ENCODE assay signal across 14 cellular contexts in genomic region chr11:64545605-64546004, GRCh38. TPM values are rescaled to one million over a fixed set of nuclear protein-coding genes. Genes with fewer than 3 reads are reported as not detected.
DNase-seq lines count a peak whose midpoint lies in the region; ATAC-seq and TF ChIP-seq lines count a peak whose summit lies in the region.
"Had no signal": no experiment of that assay in that cellular context is flagged by ENCODE, and none has a peak within 500 bp of the region (broad histone marks: within the 10 kb centered on the region; RNA-seq: fewer than 3 reads in every experiment).

No MANE protein-coding gene starts in this region.

- peaks cover 50% of the 10 kb centered on the region for H3K4me1 ChIP-seq in mammary epithelial cell (ENCODE audit: insufficient read depth, low read length)
- no peaks in the 10 kb centered on the region for H3K4me1 ChIP-seq in CD8-positive, alpha-beta memory T cell (ENCODE audit: insufficient read depth, low read length)
- H3K4me1 ChIP-seq: uterus had no signal

- dilution Hi-C loops in mammary epithelial cell (cut with HindIII; ENCODE audit: low sequenced_read_pairs): no loop called here

- intact Hi-C loops in mammary epithelial cell (cut with micrococcal nuclease): no loop called here

- POLR2A ChIA-PET in CD8-positive, alpha-beta memory T cell (lab: Charles Lee): no interaction called here

- H3K36me3 ChIP-seq in mammary epithelial cell (ENCODE audit: insufficient read depth, low read length): no peaks in the 10 kb centered on the region
- no peaks in the 10 kb centered on the region for H3K36me3 ChIP-seq in CD8-positive, alpha-beta memory T cell (ENCODE audit: insufficient read depth, low read length)
- H3K36me3 ChIP-seq: uterus had no signal

- BruUV-seq in mammary epithelial cell (replicated peaks; lab: Mats Ljungman, UMichigan): no TSS peak

- H3K4me2 ChIP-seq in mammary epithelial cell (ENCODE audit: insufficient read depth, low read depth, low read length): no peak overlapping the region

- H4K20me1 ChIP-seq in mammary epithelial cell (ENCODE audit: insufficient read depth, low read length): no peaks in the 10 kb centered on the region

- in situ Hi-C loops in mammary epithelial cell (cut with MboI; ENCODE audit: low sequenced_read_pairs in 2 of 2): no loop called here

- CTCF ChIA-PET in mammary epithelial cell (lab: Charles Lee; ENCODE audit: low non-redundant PET): no interaction called here
- CTCF ChIA-PET in CD8-positive, alpha-beta memory T cell (lab: Charles Lee): no interaction called here

- no peaks in the 10 kb centered on the region for H3K27me3 ChIP-seq in mammary epithelial cell (ENCODE audit: insufficient read depth, low read length)
- peaks cover 4% of the 10 kb centered on the region for H3K27me3 ChIP-seq in CD8-positive, alpha-beta memory T cell (ENCODE audit: insufficient read depth, low read length, poor library complexity, severe bottlenecking)
- H3K27me3 ChIP-seq: uterus had no signal

- TF ChIP-seq CTCF in mammary epithelial cell (conservative IDR thresholded peaks at IDR 0.05 in 1 of 2, IDR thresholded peaks at IDR 0.05 in 1 of 2; ENCODE audit: extremely low read depth in 1 of 2, insufficient read depth in 1 of 2, low read depth in 1 of 2, low read length in 2 of 2): no peak

- H3K36me3 Mint-ChIP-seq in CD8-positive, alpha-beta memory T cell: no peaks in the 10 kb centered on the region

- peaks cover 0 to 2% (median 0%) of the 10 kb centered on the region in 5 donors for H3K9me3 Mint-ChIP-seq in CD8-positive, alpha-beta memory T cell

- no peak for ATAC-seq in HG02610 (IDR thresholded peaks at IDR 0.05; ENCODE audit: unreplicated experiment)
- ATAC-seq: left ventricle myocardium superior had no signal

- no peaks in the 10 kb centered on the region for H3K79me2 ChIP-seq in mammary epithelial cell (ENCODE audit: insufficient read depth, low read length)

- no peak overlapping the region for H3K9ac ChIP-seq in mammary epithelial cell (ENCODE audit: insufficient read depth, low read length)

- no peak overlapping the region for H3K4me3 ChIP-seq in mammary epithelial cell (replicated peaks in 1 of 3; ENCODE audit: insufficient read depth in 1 of 3, low read depth in 2 of 3, low read length in 3 of 3)
- H3K4me3 ChIP-seq in CD8-positive, alpha-beta memory T cell (ENCODE audit: low read length): no peak overlapping the region
- H3K4me3 ChIP-seq: uterus had no signal

- DNase-seq in AG20443 (ENCODE audit: low spot score): peak; percentile 79
- peak; percentile 50 for DNase-seq in LHCN-M2 (ENCODE audit: low read depth)
- peak; percentile 75 for DNase-seq in mammary epithelial cell
- DNase-seq in kidney tubule cell (ENCODE audit: low spot score): peak; percentile 92
- no peak for DNase-seq in CD8-positive, alpha-beta memory T cell
- no peak for DNase-seq in NCI-H1436 treated with DMSO at 0.1 percent for 48 hours (lab: John Stamatoyannopoulos, UW)
- no peak for DNase-seq in DMS53 (lab: John Stamatoyannopoulos, UW)
- DNase-seq: activated CD4-positive, CD25-positive, alpha-beta regulatory T cell treated with anti-CD3 and anti-CD28 coated beads, Interleukin-2, amount 50 U/mL, for 72 hours; uterus had no signal

- H3K4me3 Mint-ChIP-seq in CD8-positive, alpha-beta memory T cell: no peak overlapping the region

- no peak overlapping the region for H3K27ac ChIP-seq in mammary epithelial cell (ENCODE audit: insufficient read depth, low read depth, low read length)
- H3K27ac ChIP-seq in CD8-positive, alpha-beta memory T cell (ENCODE audit: low read depth, low read length): no peak overlapping the region
- H3K27ac ChIP-seq: uterus had no signal

- H3K27ac Mint-ChIP-seq in CD8-positive, alpha-beta memory T cell: no peak overlapping the region

- peaks cover 16 to 29% of the 10 kb centered on the region in 2 donors for H3K27me3 Mint-ChIP-seq in CD8-positive, alpha-beta memory T cell

- H3K4me1 Mint-ChIP-seq in CD8-positive, alpha-beta memory T cell: no peaks in the 10 kb centered on the region

- no peaks in the 10 kb centered on the region for H3K9me3 ChIP-seq in mammary epithelial cell (replicated peaks; ENCODE audit: insufficient read depth, low read length)
- H3K9me3 ChIP-seq in CD8-positive, alpha-beta memory T cell (ENCODE audit: low read length): no peaks in the 10 kb centered on the region
- H3K9me3 ChIP-seq: uterus had no signal

- 41% methylated on average over 15 of the region's 15 CpGs for WGBS in mammary epithelial cell (ENCODE audit: low coverage, missing lambda C conversion rate)

- peak overlapping the region; percentile 7 for H2AFZ ChIP-seq in mammary epithelial cell (ENCODE audit: low read depth, low read length)

RNA-seq across cellular contexts. Expression of gene SLC22A11, which starts 10.1 kb away (rescaled TPM):
- total RNA-seq in LHCN-M2 (2014; rRNA removed) (not detected in 2 replicates), mammary epithelial cell (not detected)
- not detected for polyA plus RNA-seq in LHCN-M2 (2012)
- polyA plus RNA-seq in mammary epithelial cell: not detected
- polyA minus RNA-seq in mammary epithelial cell: not detected
- not detected for total RNA-seq in CD8-positive, alpha-beta memory T cell
- polyA plus RNA-seq in CD8-positive, alpha-beta memory T cell: not detected
- total RNA-seq: cardiac septum, H1, left ventricle myocardium superior, SK-MEL-5 had no signal
- polyA plus RNA-seq: H1 had no signal

RNA-seq across cellular contexts. Expression of gene SLC22A12, which starts 45.4 kb away (rescaled TPM):
- total RNA-seq in LHCN-M2 (2014; rRNA removed) (not detected in 2 replicates), mammary epithelial cell (not detected)
- polyA plus RNA-seq in LHCN-M2 (2012): not detected
- not detected for polyA plus RNA-seq in mammary epithelial cell
- not detected for polyA minus RNA-seq in mammary epithelial cell
- total RNA-seq in CD8-positive, alpha-beta memory T cell: not detected
- not detected for polyA plus RNA-seq in CD8-positive, alpha-beta memory T cell
- total RNA-seq: cardiac septum, H1, left ventricle myocardium superior, SK-MEL-5, uterus had no signal
- polyA plus RNA-seq: H1 had no signal

Comparison
In these comparisons a context has a peak if more than half of its experiments do, and no peak if none do; other contexts are left out.
1. DNase-seq: peak in AG20443 (single experiment), LHCN-M2 (single experiment), mammary epithelial cell (single experiment) and kidney tubule cell (single experiment); none in CD8-positive, alpha-beta memory T cell (0 of 5), NCI-H1436 treated with DMSO at 0.1 percent for 48 hours (single experiment) and DMS53 (single experiment).